In the genomic region with DNA sequence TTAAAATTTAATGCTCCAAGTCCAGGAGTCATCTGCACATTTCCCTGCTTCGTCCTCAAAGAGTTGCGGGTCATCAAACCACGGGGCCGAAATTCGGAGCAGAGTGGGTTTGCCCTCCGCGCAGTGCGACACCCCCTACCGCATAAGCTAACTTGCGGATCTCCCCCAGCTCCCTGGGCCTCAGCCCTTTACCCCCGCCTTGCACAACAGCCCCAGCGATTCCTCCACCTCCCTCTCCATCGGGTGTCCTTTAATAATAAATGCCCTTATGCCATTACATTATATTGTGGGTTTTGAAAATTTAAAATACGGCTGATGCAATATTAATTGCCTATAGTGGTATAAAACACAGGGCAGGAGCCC, we compare ENCODE assay signal across 23 cellular contexts. TPM values are rescaled to one million over a fixed set of nuclear protein-coding genes. Genes with fewer than 3 reads are reported as not detected.
"Had no signal": no experiment of that assay in that cellular context is flagged by ENCODE, and none has a peak within 500 bp of the region (broad histone marks: within the 10 kb centered on the region; RNA-seq: fewer than 3 reads in every experiment).

No MANE protein-coding gene starts in this region.

- H3K36me3 ChIP-seq: MG63, SJCRH30 had no signal

- H3K9me3 ChIP-seq: SJCRH30 had no signal

- H3K27me3 ChIP-seq: SJCRH30 had no signal

- DNase-seq: IMR-90, Karpas-422, KG1, MG63, NCI-H1092, NCI-H1105 treated with DMSO at 0.1 percent for 48 hours, NCI-H1417 treated with DMSO at 0.1 percent for 48 hours, NCI-H146, NCI-H1694 treated with DMSO at 0.1 percent for 48 hours, NCI-H1930, NCI-H2081, NCI-H2107, NCI-H226, NCI-H446, NCI-H510A, NCI-H524 treated with DMSO at 0.1 percent for 48 hours, NCI-H774, SHP77 treated with DMSO at 0.1 percent for 48 hours, SJCRH30 had no signal

- H3K4me3 ChIP-seq: MG63, SJCRH30 had no signal

- H3K4me1 ChIP-seq: SJCRH30 had no signal

- FAIRE-seq: HepG2 had no signal

- ATAC-seq: HepG2, SK-N-SH treated with all-trans-retinoic acid at 6 μM for 48 hours had no signal

- H3K27ac ChIP-seq: HL-60, RWPE1, SJCRH30 had no signal

RNA-seq across cellular contexts. Expression of gene POU4F3, which starts 3.9 kb away (rescaled TPM):
- total RNA-seq: HepG2, IMR-90 had no signal
- polyA plus RNA-seq: HepG2 had no signal
